17 cellular contexts compared by ENCODE assay signal in the genomic region with DNA sequence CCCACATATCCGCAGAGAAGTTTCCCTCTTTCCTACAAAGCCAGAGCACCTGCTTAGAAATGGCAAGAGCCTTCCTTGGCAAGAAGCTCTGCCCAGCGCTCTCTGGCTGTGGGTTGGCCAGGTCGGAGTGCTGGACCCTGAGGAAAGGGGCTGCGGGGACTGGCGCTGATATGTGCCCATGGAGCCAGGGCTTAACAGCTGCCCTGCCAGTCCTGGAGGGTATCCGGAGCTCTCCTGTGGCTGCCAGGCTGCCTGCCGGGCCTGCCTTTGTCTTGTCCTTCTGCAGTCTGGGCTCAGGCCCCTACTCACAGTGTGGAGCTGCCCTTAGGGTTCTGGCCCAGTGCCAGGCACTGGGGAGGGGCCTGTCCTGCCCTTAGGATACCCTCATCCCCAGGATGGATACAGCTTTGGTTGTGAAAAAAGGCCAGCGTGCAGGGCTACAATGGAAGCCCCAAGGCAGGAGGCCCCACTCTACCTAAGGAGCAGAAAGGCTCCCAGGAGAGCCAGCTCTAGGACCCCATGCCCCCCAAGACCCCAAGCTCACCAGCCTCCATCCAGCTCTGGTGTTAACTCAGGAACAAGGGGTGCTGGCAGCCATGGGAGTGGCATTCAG. TPM values are rescaled to one million over a fixed set of nuclear protein-coding genes. Genes with fewer than 3 reads are reported as not detected.
DNase-seq lines count a peak whose midpoint lies in the region; ATAC-seq, FAIRE-seq and TF ChIP-seq lines count a peak whose summit lies in the region.
"Had no signal": no experiment of that assay in that cellular context is flagged by ENCODE, and none has a peak within 500 bp of the region (broad histone marks: within the 10 kb centered on the region; RNA-seq: fewer than 3 reads in every experiment).

No MANE protein-coding gene starts in this region.

- H3K4me1 Mint-ChIP-seq in activated T-cell treated with anti-CD3 and anti-CD28 coated beads, Interleukin-2, amount 50 U/mL, for 24 hours (ENCODE audit: low read depth), result peaks cover 10% of the 10 kb centered on the region
- H3K4me1 Mint-ChIP-seq: neural crest cell had no signal

- TF ChIP-seq CTCF in kidney (IDR thresholded peaks at IDR 0.05; ENCODE audit: borderline replicate concordance, extremely low read depth, insufficient read depth), result no peak
- no peak for TF ChIP-seq CTCF in A673 (conservative IDR thresholded peaks at IDR 0.05; ENCODE audit: low read depth, low read length)

- H3K27ac ChIP-seq in kidney (ENCODE audit: low read depth in 2 of 2, low read length in 2 of 2) (no peak overlapping the region), temporal lobe (ENCODE audit: low read depth, low read length) (peak overlapping the region; percentile 13), A673 (ENCODE audit: low read depth, low read length, poor library complexity, severe bottlenecking) (no peak overlapping the region)
- H3K27ac ChIP-seq: KMS-11 had no signal

- no peak overlapping the region for H3K4me3 ChIP-seq in kidney (ENCODE audit: low read length in 2 of 2)
- H3K4me3 ChIP-seq in A673 (ENCODE audit: low read depth, low read length, poor library complexity, severe bottlenecking), result no peak overlapping the region

- no peak overlapping the region for H3K9ac ChIP-seq in kidney (ENCODE audit: low read length in 2 of 2)
- H3K9ac ChIP-seq: KMS-11 had no signal

- H3K36me3 ChIP-seq in kidney (ENCODE audit: control insufficient read depth in 1 of 2, insufficient read depth in 2 of 2, low read length in 2 of 2), result no peaks in the 10 kb centered on the region
- H3K36me3 ChIP-seq in A673 (ENCODE audit: insufficient read depth, low read length, poor library complexity, severe bottlenecking), result no peaks in the 10 kb centered on the region

- intact Hi-C loops in kidney (cut with DNase I), result no loop called here
- intact Hi-C loops in A673 (cut with micrococcal nuclease; ENCODE audit: unreplicated experiment), result no loop called here

- no peaks in the 10 kb centered on the region for H3K9me3 Mint-ChIP-seq in activated T-cell treated with anti-CD3 and anti-CD28 coated beads, Interleukin-2, amount 50 U/mL, for 24 hours
- H3K9me3 Mint-ChIP-seq: neural crest cell had no signal

- peak; percentile 28 for DNase-seq in activated T-cell treated with anti-CD3 and anti-CD28 coated beads, Interleukin-2, amount 50 U/mL, for 24 hours
- DNase-seq in activated T-cell treated with anti-CD3 and anti-CD28 coated beads, Interleukin-2, amount 50 U/mL, for 1 hour, result no peak
- DNase-seq in NCI-H446 treated with DMSO at 0.1 percent for 48 hours (lab: John Stamatoyannopoulos, UW) (peak; percentile 94), kidney (peak; percentile 16), A673 (ENCODE audit: low spot score) (no peak)
- DNase-seq: activated CD8-positive, alpha-beta memory T cell treated with anti-CD3 and anti-CD28 coated beads, Interleukin-2, amount 10 ng/mL, durations not matched to agents 7 days and 5 days; activated naive CD4-positive, alpha-beta T cell treated with Interleukin-2 at 50 U/mL for 16 hours; left ventricle myocardium superior; NCI-H2029 treated with DMSO at 0.1 percent for 48 hours; stimulated activated CD4-positive, alpha-beta T cell treated with anti-CD3 and anti-CD28 coated beads, Interleukin-4, amount 100 ng/mL, for 4 hours; stimulated activated naive CD4-positive, alpha-beta T cell had no signal

- ATAC-seq in HG02981 (IDR thresholded peaks at IDR 0.05; ENCODE audit: unreplicated experiment) (no peak), HG03521 (IDR thresholded peaks at IDR 0.05; ENCODE audit: unreplicated experiment) (no peak)
- ATAC-seq: activated CD8-positive, alpha-beta memory T cell treated with anti-CD3 and anti-CD28 coated beads, Interleukin-2, amount 10 ng/mL, durations not matched to agents 7 days and 5 days; left ventricle myocardium superior; sciatic nerve had no signal

- CTCF ChIA-PET in A673 (lab: Charles Lee), result no interaction called here

- no peaks in the 10 kb centered on the region for H3K27me3 Mint-ChIP-seq in activated T-cell treated with anti-CD3 and anti-CD28 coated beads, Interleukin-2, amount 50 U/mL, for 24 hours
- H3K27me3 Mint-ChIP-seq: activated CD8-positive, alpha-beta memory T cell treated with anti-CD3 and anti-CD28 coated beads, Interleukin-2, amount 10 ng/mL, durations not matched to agents 7 days and 5 days had no signal

- H3K4me1 ChIP-seq in kidney (ENCODE audit: control insufficient read depth in 1 of 2, insufficient read depth in 1 of 2, low read depth in 1 of 2, low read length in 2 of 2) (peaks cover 2 to 15% of the 10 kb centered on the region in 2 donors), A673 (ENCODE audit: insufficient read depth, low read length, poor library complexity, severe bottlenecking) (peaks cover 14% of the 10 kb centered on the region)

- no peak for FAIRE-seq in kidney (lab: Jason Lieb, UNC)

- H3K9me3 ChIP-seq in kidney (ENCODE audit: control insufficient read depth in 1 of 2, low read length in 2 of 2) (no peaks in the 10 kb centered on the region), A673 (ENCODE audit: low read depth, low read length, poor library complexity, severe bottlenecking) (no peaks in the 10 kb centered on the region)

- peaks cover 40% of the 10 kb centered on the region for H3K36me3 Mint-ChIP-seq in activated T-cell treated with anti-CD3 and anti-CD28 coated beads, Interleukin-2, amount 50 U/mL, for 24 hours (ENCODE audit: low read depth)

- no peaks in the 10 kb centered on the region for H3K27me3 ChIP-seq in A673 (replicated peaks; ENCODE audit: insufficient read depth, low read depth, low read length, poor library complexity)

- POLR2A ChIA-PET in A673 (lab: Charles Lee; ENCODE audit: low non-redundant PET), result interaction anchor here (0.6 kb wide), 1 partner anchor 28 kb away, joined by 4 read pairs; no protein-coding TSS in a partner anchor

- no peak overlapping the region for H3K4me3 Mint-ChIP-seq in activated T-cell treated with anti-CD3 and anti-CD28 coated beads, Interleukin-2, amount 50 U/mL, for 24 hours
- H3K4me3 Mint-ChIP-seq: activated CD8-positive, alpha-beta memory T cell treated with anti-CD3 and anti-CD28 coated beads, Interleukin-2, amount 10 ng/mL, durations not matched to agents 7 days and 5 days; neural crest cell had no signal

- no peak overlapping the region for H3K27ac Mint-ChIP-seq in activated T-cell treated with anti-CD3 and anti-CD28 coated beads, Interleukin-2, amount 50 U/mL, for 24 hours
- H3K27ac Mint-ChIP-seq: activated CD8-positive, alpha-beta memory T cell treated with anti-CD3 and anti-CD28 coated beads, Interleukin-2, amount 10 ng/mL, durations not matched to agents 7 days and 5 days had no signal

- BruUV-seq in A673 (replicated peaks; lab: Mats Ljungman, UMichigan), result no TSS peak

RNA-seq across cellular contexts. Expression of a gene that starts 43.4 kb away (rescaled TPM):
- total RNA-seq in kidney, result 12.3 TPM
- 5.4 TPM for polyA plus RNA-seq in kidney (ENCODE audit: insufficient read depth, low read depth, low replicate concordance)
- total RNA-seq in temporal lobe, result 3.0 TPM
- 0.67 and 0.94 TPM in 2 replicates for total RNA-seq in A673 (2021)

Comparison
In these comparisons a context has a peak if more than half of its experiments do, and no peak if none do; other contexts are left out.
1. DNase-seq: peak in activated T-cell treated with anti-CD3 and anti-CD28 coated beads, Interleukin-2, amount 50 U/mL, for 24 hours (single experiment), NCI-H446 treated with DMSO at 0.1 percent for 48 hours (single experiment) and kidney (single experiment); none in activated T-cell treated with anti-CD3 and anti-CD28 coated beads, Interleukin-2, amount 50 U/mL, for 1 hour (single experiment) and A673 (single experiment).